In the genomic region with DNA sequence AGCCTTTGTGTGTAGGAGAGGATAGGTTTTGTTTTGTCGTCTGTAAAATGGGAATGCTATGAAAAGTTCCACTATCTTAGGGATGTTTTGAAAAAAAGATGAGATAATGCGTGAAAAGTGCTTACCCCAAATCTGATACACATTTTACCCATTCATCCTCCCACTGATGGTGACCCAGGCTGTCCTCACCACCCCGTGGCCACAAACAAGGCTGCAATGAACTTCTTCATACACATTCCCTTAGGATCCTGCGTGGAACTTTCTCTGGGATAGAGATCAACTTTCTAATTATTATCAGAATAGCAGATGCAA, we compare ENCODE assay signal across 9 cellular contexts. TPM values are rescaled to one million over a fixed set of nuclear protein-coding genes. Genes with fewer than 3 reads are reported as not detected.
DNase-seq lines count a peak whose midpoint lies in the region; ATAC-seq and TF ChIP-seq lines count a peak whose summit lies in the region.
"Had no signal": no experiment of that assay in that cellular context is flagged by ENCODE, and none has a peak within 500 bp of the region (broad histone marks: within the 10 kb centered on the region; RNA-seq: fewer than 3 reads in every experiment).

No MANE protein-coding gene starts in this region.

- no peaks in the 10 kb centered on the region for H3F3A ChIP-seq in PC-9 (ENCODE audit: insufficient read depth, low read depth)

- no peaks in the 10 kb centered on the region for H3K9me2 ChIP-seq in PC-9 (ENCODE audit: insufficient read depth)

- no peak for ATAC-seq in Panc1
- ATAC-seq in GM18517 (IDR thresholded peaks at IDR 0.05; ENCODE audit: unreplicated experiment) = no peak
- no peak for ATAC-seq in HG03460 (IDR thresholded peaks at IDR 0.05; ENCODE audit: unreplicated experiment)

- H2AFZ ChIP-seq in PC-9 = no peak overlapping the region

- in situ Hi-C loops in Panc1 (cut with HindIII; ENCODE audit: low pct_unique_long_range_greater_than_20kb, low sequenced_read_pairs) = no loop called here

- DNase-seq in H7 (peak; percentile 28), Panc1 (ENCODE audit: low read depth, low spot score) (no peak), fibroblast of pulmonary artery (ENCODE audit: low read depth) (no peak), skeletal muscle cell (ENCODE audit: low read depth) (no peak), PC-9 (no peak), nucleus accumbens (lab: John Stamatoyannopoulos, UW) (no peak)
- DNase-seq: NCI-H524 treated with DMSO at 0.1 percent for 48 hours had no signal

- H4K20me1 ChIP-seq in PC-9 (ENCODE audit: insufficient read depth) = no peaks in the 10 kb centered on the region

- no TSS peak for BruUV-seq in Panc1 (replicated peaks; lab: Mats Ljungman, UMichigan)
- no TSS peak for BruUV-seq in PC-9 (replicated peaks; lab: Mats Ljungman, UMichigan)

- H3K36me3 ChIP-seq in H7 (replicated peaks; ENCODE audit: control insufficient read depth, insufficient read depth, low read length) = no peaks in the 10 kb centered on the region; the same call in 1 of the 2 replicates
- H3K36me3 ChIP-seq in Panc1 (ENCODE audit: control insufficient read depth, insufficient read depth, low read length) = 0 out of 2 replicates have a peak, but pooled peaks cover 2% of the 10 kb centered on the region
- no peaks in the 10 kb centered on the region for H3K36me3 ChIP-seq in PC-9 (ENCODE audit: low read depth)

- H3K27me3 ChIP-seq in H7 (ENCODE audit: control insufficient read depth, insufficient read depth, low read length) (peaks cover 8% of the 10 kb centered on the region), Panc1 (ENCODE audit: control insufficient read depth, insufficient read depth, low read length) (peaks cover 13% of the 10 kb centered on the region; the same call in 1 of the 2 replicates), PC-9 (ENCODE audit: insufficient read depth, low read depth) (peaks cover 51% of the 10 kb centered on the region)

- no peaks in the 10 kb centered on the region for H3K79me2 ChIP-seq in PC-9 (ENCODE audit: low read depth)

- H3K4me1 ChIP-seq in Panc1 (ENCODE audit: control insufficient read depth, insufficient read depth, low read length) (0 out of 2 replicates have a peak, but pooled peaks cover 3% of the 10 kb centered on the region), PC-9 (replicated peaks; ENCODE audit: insufficient read depth) (no peaks in the 10 kb centered on the region)

- intact Hi-C loops in Panc1 (cut with micrococcal nuclease; ENCODE audit: unreplicated experiment) = no loop called here
- intact Hi-C loops in PC-9 (cut with micrococcal nuclease; ENCODE audit: unreplicated experiment) = loop anchor here (10.0 kb wide), 1 partner anchor 158 kb away; no protein-coding TSS in a partner anchor

- H3K4me2 ChIP-seq in PC-9 = no peak overlapping the region

- H3K27ac ChIP-seq in Panc1 (ENCODE audit: low read length) (no peak overlapping the region), PC-9 (no peak overlapping the region)

- CTCF ChIA-PET in Panc1 (lab: Charles Lee) = no interaction called here
- CTCF ChIA-PET in PC-9 (lab: Charles Lee) = no interaction called here

- H3K9me3 ChIP-seq in Panc1 (ENCODE audit: control insufficient read depth, insufficient read depth, low read depth, low read length) (no peaks in the 10 kb centered on the region), PC-9 (ENCODE audit: insufficient read depth, low read depth) (no peaks in the 10 kb centered on the region)

- H3K4me3 ChIP-seq in H7 (ENCODE audit: insufficient read depth, low read depth, low read length) = 0 out of 2 replicates have a peak overlapping the region, but pooled peaks have one; percentile 0
- H3K4me3 ChIP-seq in Panc1 (ENCODE audit: low read depth in 2 of 2, low read length in 2 of 2) = peak overlapping the region; percentile 45
- peak overlapping the region; percentile 58 for H3K4me3 ChIP-seq in fibroblast of pulmonary artery (replicated peaks; ENCODE audit: low read depth, low read length)
- peak overlapping the region; percentile 46 for H3K4me3 ChIP-seq in skeletal muscle cell (ENCODE audit: low read depth, low read length)
- H3K4me3 ChIP-seq in PC-9 = no peak overlapping the region

- POLR2A ChIA-PET in Panc1 (lab: Charles Lee) (no interaction called here), PC-9 (lab: Charles Lee; ENCODE audit: unreplicated experiment) (no interaction called here)

- TF ChIP-seq CTCF in Panc1 (IDR thresholded peaks at IDR 0.05) (no peak), fibroblast of pulmonary artery (IDR thresholded peaks at IDR 0.05; ENCODE audit: low read length, missing control alignments) (no peak), PC-9 (conservative IDR thresholded peaks at IDR 0.05) (no peak)

RNA-seq across cellular contexts. Expression of gene OGDHL, which starts 0.4 kb away (rescaled TPM):
- total RNA-seq in H7 (2014; rRNA removed; shearing (Covaris generic)) = 26.3 and 31.9 TPM in 2 replicates
- 1.3 TPM for total RNA-seq in Panc1 (2021; ENCODE audit: unreplicated experiment)
- polyA plus RNA-seq in Panc1 (2012; ENCODE audit: insufficient read length) = 1.5 TPM
- not detected in 2 replicates for total RNA-seq in PC-9 (2021)

Comparison
In these comparisons a context has a peak if more than half of its experiments do, and no peak if none do; other contexts are left out.
1. RNA of gene OGDHL, which starts 0.4 kb away (total RNA-seq): 26.3 to 31.9 TPM in H7; 1.3 TPM in Panc1 (single experiment) and not detected in PC-9; every median in the first group is over 10 times any median in the second.